1 cellular context compared by ENCODE assay signal in the genomic region with DNA sequence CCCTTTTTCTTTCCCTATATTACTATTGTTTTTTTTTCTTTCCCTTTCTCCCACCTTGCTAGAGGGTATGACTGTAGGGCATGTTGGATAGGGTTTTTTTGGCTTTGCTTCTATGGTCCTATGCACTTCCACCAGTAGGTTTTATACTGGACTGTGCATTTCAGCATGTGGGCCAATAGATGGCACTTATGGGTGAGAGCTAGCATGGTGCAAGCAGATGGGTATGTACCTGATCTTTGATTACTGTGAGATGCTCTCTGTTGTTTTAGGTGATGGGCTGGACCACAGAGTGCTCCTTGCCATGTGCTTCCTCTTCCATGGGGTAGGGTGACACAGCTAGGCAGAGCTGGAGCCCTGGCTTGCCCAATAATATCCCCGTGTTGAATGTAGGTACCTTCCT.
TF ChIP-seq lines count a peak whose summit lies in the region.

No MANE protein-coding gene starts in this region.

TF ChIP-seq in GM12878, 131 proteins besides CTCF, POLR2A, EP300 and RAD21 (continued from another document):
- TF ChIP-seq, protein P1, sequence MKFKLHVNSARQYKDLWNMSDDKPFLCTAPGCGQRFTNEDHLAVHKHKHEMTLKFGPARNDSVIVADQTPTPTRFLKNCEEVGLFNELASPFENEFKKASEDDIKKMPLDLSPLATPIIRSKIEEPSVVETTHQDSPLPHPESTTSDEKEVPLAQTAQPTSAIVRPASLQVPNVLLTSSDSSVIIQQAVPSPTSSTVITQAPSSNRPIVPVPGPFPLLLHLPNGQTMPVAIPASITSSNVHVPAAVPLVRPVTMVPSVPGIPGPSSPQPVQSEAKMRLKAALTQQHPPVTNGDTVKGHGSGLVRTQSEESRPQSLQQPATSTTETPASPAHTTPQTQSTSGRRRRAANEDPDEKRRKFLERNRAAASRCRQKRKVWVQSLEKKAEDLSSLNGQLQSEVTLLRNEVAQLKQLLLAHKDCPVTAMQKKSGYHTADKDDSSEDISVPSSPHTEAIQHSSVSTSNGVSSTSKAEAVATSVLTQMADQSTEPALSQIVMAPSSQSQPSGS (IDR thresholded peaks at IDR 0.05; ENCODE audit: low read length): no peak
- no peak for TF ChIP-seq CREB1 (IDR thresholded peaks at IDR 0.05; ENCODE audit: low read depth)
- TF ChIP-seq SMAD1 (IDR thresholded peaks at IDR 0.05; ENCODE audit: low read depth, partially characterized antibody): no peak
- no peak for TF ChIP-seq SUZ12 (IDR thresholded peaks at IDR 0.05; ENCODE audit: unreplicated experiment)
- no peak for TF ChIP-seq RELA (IDR thresholded peaks at IDR 0.05; ENCODE audit: borderline replicate concordance, partially characterized antibody)
- no peak for TF ChIP-seq SPI1 (IDR thresholded peaks at IDR 0.05; ENCODE audit: borderline replicate concordance, insufficient read depth, low read depth, low read length)
- no peak for TF ChIP-seq LARP7 (IDR thresholded peaks at IDR 0.05)
- TF ChIP-seq, protein P2, sequence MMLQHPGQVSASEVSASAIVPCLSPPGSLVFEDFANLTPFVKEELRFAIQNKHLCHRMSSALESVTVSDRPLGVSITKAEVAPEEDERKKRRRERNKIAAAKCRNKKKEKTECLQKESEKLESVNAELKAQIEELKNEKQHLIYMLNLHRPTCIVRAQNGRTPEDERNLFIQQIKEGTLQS (IDR thresholded peaks at IDR 0.05; ENCODE audit: borderline replicate concordance, extremely low read depth, low read depth, low read length): no peak
- no peak for TF ChIP-seq FOXK2 (IDR thresholded peaks at IDR 0.05)
- TF ChIP-seq RBBP5 (conservative IDR thresholded peaks at IDR 0.05): no peak
- no peak for TF ChIP-seq CBFB (IDR thresholded peaks at IDR 0.05; ENCODE audit: low read depth)
